In genomic region chr1:177442580-177442979, GRCh38 we compare ENCODE assay signal across 16 cellular contexts.
DNase-seq lines count a peak whose midpoint lies in the region; ATAC-seq and TF ChIP-seq lines count a peak whose summit lies in the region.
"Had no signal": no experiment of that assay in that cellular context is flagged by ENCODE, and none has a peak within 500 bp of the region (broad histone marks: within the 10 kb centered on the region; RNA-seq: fewer than 3 reads in every experiment).

No MANE protein-coding gene starts in this region.

- H3K27ac ChIP-seq in 22Rv1, result peak overlapping the region; percentile 25; the same call in 1 of the 2 replicates
- no peak overlapping the region for H3K27ac ChIP-seq in body of pancreas

- 30% methylated on average over 6 of the region's 6 CpGs for WGBS in body of pancreas, 2 donors

- TF ChIP-seq POLR2A in body of pancreas (IDR thresholded peaks at IDR 0.05), result no peak

- no peak overlapping the region for H3K9ac ChIP-seq in adipocyte (ENCODE audit: low read length)

- ATAC-seq in GM21367 (IDR thresholded peaks at IDR 0.05; ENCODE audit: unreplicated experiment) (no peak), left colon (no peak), body of pancreas (no peak)
- ATAC-seq: Panc1, Right ventricle myocardium inferior had no signal

- TF ChIP-seq CTCF in 22Rv1 (IDR thresholded peaks at IDR 0.05) (no peak), body of pancreas (IDR thresholded peaks at IDR 0.05) (no peak)

- peaks cover 5% of the 10 kb centered on the region for H3K4me1 ChIP-seq in adipocyte (ENCODE audit: control insufficient read depth, insufficient read depth, low read length)
- no peaks in the 10 kb centered on the region for H3K4me1 ChIP-seq in body of pancreas

- intact Hi-C loops in left colon (cut with DNase I, micrococcal nuclease), result no loop called here
- intact Hi-C loops in body of pancreas (cut with DNase I), result no loop called here

- DNase-seq in NCI-H1105 treated with DMSO at 0.1 percent for 48 hours (lab: John Stamatoyannopoulos, UW), result peak; percentile 63
- peak; percentile 98 for DNase-seq in NCI-H526 treated with DMSO at 0.1 percent for 48 hours (lab: John Stamatoyannopoulos, UW)
- peak; percentile 2 for DNase-seq in adipocyte (ENCODE audit: low read depth)
- DNase-seq in NCI-H2029 (lab: John Stamatoyannopoulos, UW), result no peak
- no peak for DNase-seq in left colon
- DNase-seq in body of pancreas, result no peak
- DNase-seq: C1 segment of cervical spinal cord, GF-D8, NCI-H1092, NCI-H187, NCI-H2227 treated with DMSO at 0.1 percent for 48 hours, NCI-H774 had no signal

- H3K4me3 ChIP-seq in adipocyte (ENCODE audit: low read length) (no peak overlapping the region), body of pancreas (no peak overlapping the region)

- no peaks in the 10 kb centered on the region for H3K36me3 ChIP-seq in adipocyte (ENCODE audit: control insufficient read depth, insufficient read depth, low read length, severe bottlenecking)
- H3K36me3 ChIP-seq in body of pancreas (replicated peaks in 1 of 2; ENCODE audit: insufficient read depth in 1 of 2, low read depth in 2 of 2), result no peaks in the 10 kb centered on the region

- H3K27me3 ChIP-seq in adipocyte (replicated peaks; ENCODE audit: control insufficient read depth, insufficient read depth, low read length), result peaks cover 33% of the 10 kb centered on the region
- H3K27me3 ChIP-seq in body of pancreas, result no peaks in the 10 kb centered on the region

- H3K9me3 ChIP-seq in adipocyte (ENCODE audit: control insufficient read depth, low read length) (no peaks in the 10 kb centered on the region), body of pancreas (no peaks in the 10 kb centered on the region)

Comparison
In these comparisons a context has a peak if more than half of its experiments do, and no peak if none do; other contexts are left out.
1. DNase-seq: peak in NCI-H1105 treated with DMSO at 0.1 percent for 48 hours (single experiment), NCI-H526 treated with DMSO at 0.1 percent for 48 hours (single experiment) and adipocyte (single experiment); none in NCI-H2029 (single experiment), left colon (0 of 2) and body of pancreas (0 of 4).